In genomic region chr11:130381317-130381716, GRCh38 we compare ENCODE assay signal across 1 cellular context.
TF ChIP-seq lines count a peak whose summit lies in the region.

No MANE protein-coding gene starts in this region.

TF ChIP-seq in Ishikawa, 13 proteins besides CTCF, POLR2A, EP300 and RAD21 (continued from another document):
- TF ChIP-seq, protein P1, sequence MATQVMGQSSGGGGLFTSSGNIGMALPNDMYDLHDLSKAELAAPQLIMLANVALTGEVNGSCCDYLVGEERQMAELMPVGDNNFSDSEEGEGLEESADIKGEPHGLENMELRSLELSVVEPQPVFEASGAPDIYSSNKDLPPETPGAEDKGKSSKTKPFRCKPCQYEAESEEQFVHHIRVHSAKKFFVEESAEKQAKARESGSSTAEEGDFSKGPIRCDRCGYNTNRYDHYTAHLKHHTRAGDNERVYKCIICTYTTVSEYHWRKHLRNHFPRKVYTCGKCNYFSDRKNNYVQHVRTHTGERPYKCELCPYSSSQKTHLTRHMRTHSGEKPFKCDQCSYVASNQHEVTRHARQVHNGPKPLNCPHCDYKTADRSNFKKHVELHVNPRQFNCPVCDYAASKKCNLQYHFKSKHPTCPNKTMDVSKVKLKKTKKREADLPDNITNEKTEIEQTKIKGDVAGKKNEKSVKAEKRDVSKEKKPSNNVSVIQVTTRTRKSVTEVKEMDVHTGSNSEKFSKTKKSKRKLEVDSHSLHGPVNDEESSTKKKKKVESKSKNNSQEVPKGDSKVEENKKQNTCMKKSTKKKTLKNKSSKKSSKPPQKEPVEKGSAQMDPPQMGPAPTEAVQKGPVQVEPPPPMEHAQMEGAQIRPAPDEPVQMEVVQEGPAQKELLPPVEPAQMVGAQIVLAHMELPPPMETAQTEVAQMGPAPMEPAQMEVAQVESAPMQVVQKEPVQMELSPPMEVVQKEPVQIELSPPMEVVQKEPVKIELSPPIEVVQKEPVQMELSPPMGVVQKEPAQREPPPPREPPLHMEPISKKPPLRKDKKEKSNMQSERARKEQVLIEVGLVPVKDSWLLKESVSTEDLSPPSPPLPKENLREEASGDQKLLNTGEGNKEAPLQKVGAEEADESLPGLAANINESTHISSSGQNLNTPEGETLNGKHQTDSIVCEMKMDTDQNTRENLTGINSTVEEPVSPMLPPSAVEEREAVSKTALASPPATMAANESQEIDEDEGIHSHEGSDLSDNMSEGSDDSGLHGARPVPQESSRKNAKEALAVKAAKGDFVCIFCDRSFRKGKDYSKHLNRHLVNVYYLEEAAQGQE (IDR thresholded peaks at IDR 0.05; ENCODE audit: low read depth), result no peak
